ENCODE assay signal across 20 cellular contexts in the genomic region with DNA sequence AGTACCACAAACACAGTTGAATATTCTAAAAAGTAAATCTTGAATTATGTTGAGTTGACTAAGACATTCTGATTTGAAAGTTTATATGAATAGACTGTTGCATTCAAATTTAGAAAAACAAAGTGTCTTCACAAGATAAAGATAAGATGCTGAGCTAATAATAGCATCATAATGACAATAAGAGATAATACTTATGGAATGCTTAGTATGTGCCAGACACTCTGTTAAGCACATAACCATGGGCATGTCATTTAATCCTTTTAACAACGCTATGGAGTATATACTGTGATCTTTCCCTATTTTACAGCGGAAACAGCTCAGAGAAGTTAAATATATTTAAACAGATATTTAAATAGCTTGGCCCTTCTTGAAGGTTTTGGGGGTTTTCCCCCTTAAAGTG.
"Had no signal": no experiment of that assay in that cellular context is flagged by ENCODE, and none has a peak within 500 bp of the region (broad histone marks: within the 10 kb centered on the region; RNA-seq: fewer than 3 reads in every experiment).

No MANE protein-coding gene starts in this region.

- H3K36me3 ChIP-seq: neural progenitor cell, ovary, thoracic aorta, upper lobe of right lung, WERI-Rb-1 had no signal

- DNase-seq: activated CD4-positive, alpha-beta memory T cell treated with anti-CD3 and anti-CD28 coated beads, Interleukin-2, amount 10 ng/mL, durations not matched to agents 7 days and 5 days; activated CD4-positive, alpha-beta T cell treated with anti-CD3 and anti-CD28 coated beads for 36 hours; activated CD8-positive, alpha-beta memory T cell treated with anti-CD3 and anti-CD28 coated beads, Interleukin-2, amount 50 U/mL, for 4 hours; activated gamma-delta T cell; activated T-cell treated with anti-CD3 and anti-CD28 coated beads, Interleukin-2, amount 50 U/mL, for 72 hours; caudate nucleus; cortex of kidney; effector CD8-positive, alpha-beta T cell; head of caudate nucleus; immature natural killer cell; left cardiac atrium; naive B cell; ovary; upper lobe of right lung; WERI-Rb-1 had no signal

- ATAC-seq: activated CD4-positive, alpha-beta T cell treated with anti-CD3 and anti-CD28 coated beads for 36 hours; activated naive CD4-positive, alpha-beta T cell treated with anti-CD3 and anti-CD28 coated beads, Interleukin-2, amount 50 U/mL, for 72 hours; activated T-cell treated with anti-CD3 and anti-CD28 coated beads, Interleukin-2, amount 50 U/mL, for 72 hours; left cardiac atrium; stimulated activated effector memory CD8-positive, alpha-beta T cell treated with anti-CD3 and anti-CD28 coated beads, Interleukin-12 subunit alpha, Interleukin-12 subunit beta, amount 100 ng/mL, for 72 hours; upper lobe of right lung had no signal

- H3K27ac ChIP-seq: neural progenitor cell, ovary, thoracic aorta, upper lobe of right lung, WERI-Rb-1 had no signal

- H3K4me1 ChIP-seq: neural progenitor cell, upper lobe of right lung had no signal

- H3K4me2 ChIP-seq: neural progenitor cell had no signal

- H3K27me3 ChIP-seq: neural progenitor cell, ovary, upper lobe of right lung had no signal

- H2AFZ ChIP-seq: neural progenitor cell had no signal

- H3K4me3 ChIP-seq: lung, neural progenitor cell, ovary, thoracic aorta, upper lobe of right lung had no signal

- H3K9me3 ChIP-seq: ovary, thoracic aorta, upper lobe of right lung had no signal

- H3K9ac ChIP-seq: neural progenitor cell had no signal
